Comparison of ENCODE assay signal across 29 cellular contexts in genomic region chr9:81566074-81566698, GRCh38.
"Had no signal": no experiment of that assay in that cellular context is flagged by ENCODE, and none has a peak within 500 bp of the region (broad histone marks: within the 10 kb centered on the region; RNA-seq: fewer than 3 reads in every experiment).

No MANE protein-coding gene starts in this region.

- ATAC-seq: esophagus mucosa; heart left ventricle; left ventricle myocardium superior; sciatic nerve; stimulated activated naive B cell treated with anti-CD40 and anti-IgM and Interleukin-4, amounts not matched to agents 10 μg/mL and 1 μg/mL and 100 μg/mL, for 72 hours had no signal

- H3K27ac ChIP-seq: ascending aorta, brain microvascular endothelial cell, heart left ventricle, neutrophil, pancreas, prostate gland, stomach, suprapubic skin, tibial artery, WERI-Rb-1 had no signal

- H3K36me3 ChIP-seq: ascending aorta, brain microvascular endothelial cell, heart left ventricle, neutrophil, pancreas, prostate gland, stomach, suprapubic skin, tibial artery, WERI-Rb-1 had no signal

- H3K4me1 ChIP-seq: ascending aorta, prostate gland, stomach, suprapubic skin, tibial artery had no signal

- DNase-seq: activated CD4-positive, alpha-beta memory T cell treated with anti-CD3 and anti-CD28 coated beads for 36 hours; activated CD4-positive, alpha-beta T cell treated with anti-CD3 and anti-CD28 coated beads, Interleukin-2, amount 10 ng/mL, durations not matched to agents 24 days and 14 days; activated CD4-positive, CD25-positive, alpha-beta regulatory T cell treated with anti-CD3 and anti-CD28 coated beads, Interleukin-2, amount 50 U/mL, for 72 hours; activated CD8-positive, alpha-beta memory T cell treated with anti-CD3 and anti-CD28 coated beads, Interleukin-2, amount 50 U/mL, for 4 hours; activated effector memory CD4-positive, alpha-beta T cell treated with anti-CD3 and anti-CD28 coated beads, Interleukin-2, amount 50 U/mL, for 16 hours; activated naive CD4-positive, alpha-beta T cell treated with anti-CD3 and anti-CD28 coated beads for 36 hours; activated naive CD8-positive, alpha-beta T cell treated with anti-CD3 and anti-CD28 coated beads for 36 hours; activated T-cell treated with anti-CD3 and anti-CD28 coated beads, Interleukin-2, amount 50 U/mL, for 1 hour; brain microvascular endothelial cell; endodermal cell; foreskin fibroblast; heart left ventricle; left ventricle myocardium superior; pancreas; retina; stimulated activated CD4-positive, alpha-beta T cell treated with anti-CD3 and anti-CD28 coated beads, Interleukin-1b, Interleukin-23, amount 100 ng/mL, for 48 hours; stimulated activated CD4-positive, alpha-beta T cell treated with anti-CD3 and anti-CD28 coated beads, Interleukin-4, amount 100 ng/mL, for 4 hours; stimulated activated CD8-positive, alpha-beta memory T cell treated with anti-CD3 and anti-CD28 coated beads, Interleukin-4, amount 100 ng/mL, for 48 hours; stimulated activated naive B cell treated with anti-CD40 and anti-IgM and Interleukin-4, amounts not matched to agents 10 μg/mL and 1 μg/mL and 100 μg/mL, for 72 hours; stomach; tibial artery; WERI-Rb-1 had no signal

- H3K27me3 ChIP-seq: ascending aorta, brain microvascular endothelial cell, heart left ventricle, neutrophil, pancreas, stomach, suprapubic skin, tibial artery had no signal

- H3K9me3 ChIP-seq: ascending aorta, heart left ventricle, neutrophil, pancreas, prostate gland, stomach, suprapubic skin, tibial artery had no signal

- H3K4me2 ChIP-seq: smooth muscle cell had no signal

- H3K4me3 ChIP-seq: ascending aorta, heart left ventricle, pancreas, prostate gland, smooth muscle cell, stomach, suprapubic skin, tibial artery had no signal

- FAIRE-seq: pancreas had no signal
